Comparison of ENCODE assay signal across 8 cellular contexts in the genomic region with DNA sequence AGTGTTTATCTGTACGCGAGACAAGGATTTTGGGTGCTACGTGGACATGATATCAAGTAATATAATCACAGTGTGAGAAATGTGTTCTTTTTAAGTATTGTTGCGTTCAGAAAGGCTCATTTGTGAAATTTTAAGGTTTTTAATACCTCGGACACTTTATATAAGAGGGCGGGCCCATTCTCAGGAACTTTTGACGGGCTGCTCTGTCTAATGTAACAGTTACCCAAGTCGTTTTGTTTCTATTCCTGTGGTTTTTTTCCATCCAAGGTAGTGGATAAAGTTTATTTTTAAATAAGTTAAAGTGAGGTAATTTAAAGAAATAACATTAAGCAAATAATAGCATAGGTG. TPM values are rescaled to one million over a fixed set of nuclear protein-coding genes. Genes with fewer than 3 reads are reported as not detected.
DNase-seq lines count a peak whose midpoint lies in the region; ATAC-seq and TF ChIP-seq lines count a peak whose summit lies in the region.

No MANE protein-coding gene starts in this region.

- no peak for DNase-seq in central memory CD8-positive, alpha-beta T cell (ENCODE audit: low spot score in 2 of 2)
- no peak for DNase-seq in activated CD4-positive, CD25-positive, alpha-beta regulatory T cell treated with anti-CD3 and anti-CD28 coated beads, Interleukin-2, amount 50 U/mL, for 72 hours
- no peak for DNase-seq in stimulated activated naive CD4-positive, alpha-beta T cell (lab: John Stamatoyannopoulos, UW)
- no peak for DNase-seq in NCI-H2029 treated with DMSO at 0.1 percent for 48 hours (lab: John Stamatoyannopoulos, UW)

- no peaks in the 10 kb centered on the region for H3K27me3 ChIP-seq in mucosa of stomach (ENCODE audit: control insufficient read depth, insufficient read depth, low read length)

- H3K4me1 ChIP-seq in mucosa of stomach (ENCODE audit: control insufficient read depth, insufficient read depth, low read length), result peaks cover 16% of the 10 kb centered on the region

- peaks cover 5% of the 10 kb centered on the region for H3K36me3 Mint-ChIP-seq in IgD-negative memory B cell
- peaks cover 30% of the 10 kb centered on the region for H3K36me3 Mint-ChIP-seq in central memory CD8-positive, alpha-beta T cell (ENCODE audit: insufficient read depth)

- peaks cover 3% of the 10 kb centered on the region for H3K36me3 ChIP-seq in mucosa of stomach (ENCODE audit: control insufficient read depth, insufficient read depth, low read length)

- no peaks in the 10 kb centered on the region for H3K9me3 ChIP-seq in mucosa of stomach (ENCODE audit: control insufficient read depth, low read length)

- H3K4me3 ChIP-seq in mucosa of stomach (ENCODE audit: low read length), result peak overlapping the region; percentile 93

- ATAC-seq in central memory CD8-positive, alpha-beta T cell (replicated peaks; ENCODE audit: extremely low read depth, poor library complexity, severe bottlenecking), result no peak
- ATAC-seq in HG02623 (IDR thresholded peaks at IDR 0.05; ENCODE audit: unreplicated experiment), result no peak

- H3K27me3 Mint-ChIP-seq in IgD-negative memory B cell, result peaks cover 4% of the 10 kb centered on the region
- H3K27me3 Mint-ChIP-seq in central memory CD8-positive, alpha-beta T cell, result peaks cover 14% of the 10 kb centered on the region

- TF ChIP-seq CTCF in 22Rv1 (IDR thresholded peaks at IDR 0.05), result no peak

- H3K9ac ChIP-seq in mucosa of stomach (ENCODE audit: low read length), result peak overlapping the region; percentile 96

- peaks cover 12 to 22% (median 15%) of the 10 kb centered on the region in 3 donors for H3K4me1 Mint-ChIP-seq in IgD-negative memory B cell
- peaks cover 21% of the 10 kb centered on the region for H3K4me1 Mint-ChIP-seq in central memory CD8-positive, alpha-beta T cell

- H3K4me3 Mint-ChIP-seq in IgD-negative memory B cell, result peak overlapping the region; percentile 95 to 99 (median 97)
- peak overlapping the region; percentile 91 for H3K4me3 Mint-ChIP-seq in central memory CD8-positive, alpha-beta T cell

- H3K27ac ChIP-seq in 22Rv1, result peak overlapping the region; percentile 82

- H3K27ac Mint-ChIP-seq in IgD-negative memory B cell, result peak overlapping the region; percentile 87 to 97 (median 96)
- H3K27ac Mint-ChIP-seq in central memory CD8-positive, alpha-beta T cell (ENCODE audit: low read depth), result peak overlapping the region; percentile 94

- H3K9me3 Mint-ChIP-seq in IgD-negative memory B cell, result no peaks in the 10 kb centered on the region
- H3K9me3 Mint-ChIP-seq in central memory CD8-positive, alpha-beta T cell, result no peaks in the 10 kb centered on the region

RNA-seq across cellular contexts. Expression of gene SRP19, which starts 0.5 kb away (rescaled TPM):
- polyA plus RNA-seq in IgD-negative memory B cell, result 105 TPM
